ENCODE assay signal across 1 cellular context in the genomic region with DNA sequence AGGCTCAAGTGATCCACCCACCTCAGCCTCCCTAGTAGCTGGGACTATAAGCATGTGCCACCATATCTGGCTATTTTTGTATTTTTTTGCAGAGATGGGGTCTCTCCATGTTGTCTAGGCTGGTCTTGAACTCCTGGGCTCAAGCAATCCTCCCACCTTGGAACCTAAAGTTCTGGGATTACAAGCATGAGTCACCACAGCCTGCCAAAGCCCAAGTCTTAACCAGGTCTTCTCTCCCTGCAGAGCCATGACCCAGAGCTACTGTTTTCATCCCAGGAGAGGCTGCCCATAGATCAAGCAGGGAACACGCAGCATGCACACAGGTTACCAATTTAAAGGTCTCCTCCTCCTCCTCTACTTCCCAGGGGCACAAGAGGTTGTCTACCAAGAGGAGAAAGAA.
TF ChIP-seq lines count a peak whose summit lies in the region.

No MANE protein-coding gene starts in this region.

TF ChIP-seq in SK-N-SH treated with all-trans-retinoic acid at 6 μM for 48 hours, 23 proteins besides CTCF, POLR2A, EP300 and RAD21 (continued from another document):
- TF ChIP-seq, protein P1, sequence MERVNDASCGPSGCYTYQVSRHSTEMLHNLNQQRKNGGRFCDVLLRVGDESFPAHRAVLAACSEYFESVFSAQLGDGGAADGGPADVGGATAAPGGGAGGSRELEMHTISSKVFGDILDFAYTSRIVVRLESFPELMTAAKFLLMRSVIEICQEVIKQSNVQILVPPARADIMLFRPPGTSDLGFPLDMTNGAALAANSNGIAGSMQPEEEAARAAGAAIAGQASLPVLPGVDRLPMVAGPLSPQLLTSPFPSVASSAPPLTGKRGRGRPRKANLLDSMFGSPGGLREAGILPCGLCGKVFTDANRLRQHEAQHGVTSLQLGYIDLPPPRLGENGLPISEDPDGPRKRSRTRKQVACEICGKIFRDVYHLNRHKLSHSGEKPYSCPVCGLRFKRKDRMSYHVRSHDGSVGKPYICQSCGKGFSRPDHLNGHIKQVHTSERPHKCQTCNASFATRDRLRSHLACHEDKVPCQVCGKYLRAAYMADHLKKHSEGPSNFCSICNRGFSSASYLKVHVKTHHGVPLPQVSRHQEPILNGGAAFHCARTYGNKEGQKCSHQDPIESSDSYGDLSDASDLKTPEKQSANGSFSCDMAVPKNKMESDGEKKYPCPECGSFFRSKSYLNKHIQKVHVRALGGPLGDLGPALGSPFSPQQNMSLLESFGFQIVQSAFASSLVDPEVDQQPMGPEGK (CRISPR knock-in tag; IDR thresholded peaks at IDR 0.05; ENCODE audit: borderline replicate concordance), result no peak
- TF ChIP-seq ARNTL (CRISPR knock-in tag; IDR thresholded peaks at IDR 0.05; ENCODE audit: borderline replicate concordance, low read depth), result no peak
- TF ChIP-seq, protein P2, sequence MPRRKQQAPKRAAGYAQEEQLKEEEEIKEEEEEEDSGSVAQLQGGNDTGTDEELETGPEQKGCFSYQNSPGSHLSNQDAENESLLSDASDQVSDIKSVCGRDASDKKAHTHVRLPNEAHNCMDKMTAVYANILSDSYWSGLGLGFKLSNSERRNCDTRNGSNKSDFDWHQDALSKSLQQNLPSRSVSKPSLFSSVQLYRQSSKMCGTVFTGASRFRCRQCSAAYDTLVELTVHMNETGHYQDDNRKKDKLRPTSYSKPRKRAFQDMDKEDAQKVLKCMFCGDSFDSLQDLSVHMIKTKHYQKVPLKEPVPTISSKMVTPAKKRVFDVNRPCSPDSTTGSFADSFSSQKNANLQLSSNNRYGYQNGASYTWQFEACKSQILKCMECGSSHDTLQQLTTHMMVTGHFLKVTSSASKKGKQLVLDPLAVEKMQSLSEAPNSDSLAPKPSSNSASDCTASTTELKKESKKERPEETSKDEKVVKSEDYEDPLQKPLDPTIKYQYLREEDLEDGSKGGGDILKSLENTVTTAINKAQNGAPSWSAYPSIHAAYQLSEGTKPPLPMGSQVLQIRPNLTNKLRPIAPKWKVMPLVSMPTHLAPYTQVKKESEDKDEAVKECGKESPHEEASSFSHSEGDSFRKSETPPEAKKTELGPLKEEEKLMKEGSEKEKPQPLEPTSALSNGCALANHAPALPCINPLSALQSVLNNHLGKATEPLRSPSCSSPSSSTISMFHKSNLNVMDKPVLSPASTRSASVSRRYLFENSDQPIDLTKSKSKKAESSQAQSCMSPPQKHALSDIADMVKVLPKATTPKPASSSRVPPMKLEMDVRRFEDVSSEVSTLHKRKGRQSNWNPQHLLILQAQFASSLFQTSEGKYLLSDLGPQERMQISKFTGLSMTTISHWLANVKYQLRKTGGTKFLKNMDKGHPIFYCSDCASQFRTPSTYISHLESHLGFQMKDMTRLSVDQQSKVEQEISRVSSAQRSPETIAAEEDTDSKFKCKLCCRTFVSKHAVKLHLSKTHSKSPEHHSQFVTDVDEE (CRISPR knock-in tag; IDR thresholded peaks at IDR 0.05), result no peak
- TF ChIP-seq, protein P3, sequence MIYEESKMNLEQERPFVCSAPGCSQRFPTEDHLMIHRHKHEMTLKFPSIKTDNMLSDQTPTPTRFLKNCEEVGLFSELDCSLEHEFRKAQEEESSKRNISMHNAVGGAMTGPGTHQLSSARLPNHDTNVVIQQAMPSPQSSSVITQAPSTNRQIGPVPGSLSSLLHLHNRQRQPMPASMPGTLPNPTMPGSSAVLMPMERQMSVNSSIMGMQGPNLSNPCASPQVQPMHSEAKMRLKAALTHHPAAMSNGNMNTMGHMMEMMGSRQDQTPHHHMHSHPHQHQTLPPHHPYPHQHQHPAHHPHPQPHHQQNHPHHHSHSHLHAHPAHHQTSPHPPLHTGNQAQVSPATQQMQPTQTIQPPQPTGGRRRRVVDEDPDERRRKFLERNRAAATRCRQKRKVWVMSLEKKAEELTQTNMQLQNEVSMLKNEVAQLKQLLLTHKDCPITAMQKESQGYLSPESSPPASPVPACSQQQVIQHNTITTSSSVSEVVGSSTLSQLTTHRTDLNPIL (CRISPR knock-in tag; IDR thresholded peaks at IDR 0.05; ENCODE audit: low read depth), result no peak
- TF ChIP-seq RARB (CRISPR knock-in tag; IDR thresholded peaks at IDR 0.05), result no peak
- no peak for TF ChIP-seq ZNF565 (CRISPR knock-in tag; conservative IDR thresholded peaks at IDR 0.05; ENCODE audit: low read depth)
- no peak for TF ChIP-seq ZC3H10 (CRISPR knock-in tag; IDR thresholded peaks at IDR 0.05)
